17 cellular contexts compared by ENCODE assay signal in genomic region chr1:243251544-243251943, GRCh38. TPM values are rescaled to one million over a fixed set of nuclear protein-coding genes. Genes with fewer than 3 reads are reported as not detected.
DNase-seq lines count a peak whose midpoint lies in the region; ATAC-seq, FAIRE-seq and TF ChIP-seq lines count a peak whose summit lies in the region.
"Had no signal": no experiment of that assay in that cellular context is flagged by ENCODE, and none has a peak within 500 bp of the region (broad histone marks: within the 10 kb centered on the region; RNA-seq: fewer than 3 reads in every experiment).

No MANE protein-coding gene starts in this region.

- TF ChIP-seq POLR2A in H54 (IDR thresholded peaks at IDR 0.05; ENCODE audit: low read depth, low read length) (no peak), GM12878 (IDR thresholded peaks at IDR 0.05; ENCODE audit: low read depth, low read length) (no peak)

- H3K36me3 Mint-ChIP-seq in memory B cell = peaks cover 2% of the 10 kb centered on the region

- peak overlapping the region; percentile 10 for H3K27ac Mint-ChIP-seq in memory B cell

- H3K27me3 ChIP-seq in A673 (replicated peaks; ENCODE audit: insufficient read depth, low read depth, low read length, poor library complexity) = no peaks in the 10 kb centered on the region
- no peaks in the 10 kb centered on the region for H3K27me3 ChIP-seq in GM12878 (replicated peaks in 1 of 2; ENCODE audit: control insufficient read depth in 2 of 2, insufficient read depth in 2 of 2, low read length in 1 of 2)
- H3K27me3 ChIP-seq: BE2C had no signal

- H3K4me3 ChIP-seq in A673 (ENCODE audit: low read depth, low read length, poor library complexity, severe bottlenecking) (no peak overlapping the region), GM12878 (peak overlapping the region; percentile 55), kidney (ENCODE audit: low read length in 2 of 2) (no peak overlapping the region)
- H3K4me3 ChIP-seq: HAP-1, lung had no signal

- CTCF ChIA-PET in A673 (lab: Charles Lee) = no interaction called here
- CTCF ChIA-PET in GM12878 (lab: Yijun Ruan, JAX) = no interaction called here

- H3K4me1 ChIP-seq in A673 (ENCODE audit: insufficient read depth, low read length, poor library complexity, severe bottlenecking) = peaks cover 7% of the 10 kb centered on the region
- peaks cover 8% of the 10 kb centered on the region; the same call in 1 of the 2 replicates for H3K4me1 ChIP-seq in GM12878 (ENCODE audit: control insufficient read depth, insufficient read depth, low read length)
- H3K4me1 ChIP-seq in kidney (ENCODE audit: control insufficient read depth in 1 of 2, insufficient read depth in 1 of 2, low read depth in 1 of 2, low read length in 2 of 2) = peaks cover 3 to 14% of the 10 kb centered on the region in 2 donors
- H3K4me1 ChIP-seq: BE2C had no signal

- no peak for TF ChIP-seq EP300 in GM12878 (IDR thresholded peaks at IDR 0.05; ENCODE audit: borderline replicate concordance in 1 of 2, control insufficient read depth in 1 of 2, low read depth in 2 of 2, low read length in 2 of 2)

- DNase-seq in A673 (ENCODE audit: low spot score) (no peak), H54 (ENCODE audit: insufficient read length, low spot score) (no peak), GM12878 (ENCODE audit: low read depth, low spot score) (no peak), memory B cell (ENCODE audit: low spot score in 2 of 2) (no peak), NK-92 (lab: John Stamatoyannopoulos, UW; ENCODE audit: unreplicated experiment) (no peak), kidney (no peak), DMS153 treated with DMSO at 0.1 percent for 48 hours (lab: John Stamatoyannopoulos, UW; ENCODE audit: unreplicated experiment) (no peak)
- DNase-seq in activated effector memory CD4-positive, alpha-beta T cell treated with anti-CD3 and anti-CD28 coated beads, Interleukin-2, amount 50 U/mL, for 16 hours = no peak
- DNase-seq: BE2C; effector CD4-positive, alpha-beta T cell; head of caudate nucleus; NCI-H1105 treated with DMSO at 0.1 percent for 48 hours; stimulated activated CD4-positive, alpha-beta T cell treated with anti-CD3 and anti-CD28 coated beads, Interleukin-4, amount 100 ng/mL, for 4 hours; stimulated activated naive CD4-positive, alpha-beta T cell had no signal

- H3K9me3 Mint-ChIP-seq in memory B cell = no peaks in the 10 kb centered on the region

- peaks cover 37% of the 10 kb centered on the region for H3K4me1 Mint-ChIP-seq in memory B cell

- H3K4me3 Mint-ChIP-seq in memory B cell = no peak overlapping the region

- TF ChIP-seq CTCF in A673 (conservative IDR thresholded peaks at IDR 0.05; ENCODE audit: low read depth, low read length) (no peak), GM12878 (IDR thresholded peaks at IDR 0.05 in 2 of 3, conservative IDR thresholded peaks at IDR 0.05 in 1 of 3; ENCODE audit: control insufficient read depth in 2 of 3, extremely low read depth in 1 of 3, insufficient read depth in 1 of 3, low read depth in 3 of 3, low read length in 3 of 3) (no peak), kidney (IDR thresholded peaks at IDR 0.05; ENCODE audit: borderline replicate concordance, extremely low read depth, insufficient read depth) (no peak)

- H3K36me3 ChIP-seq in A673 (ENCODE audit: insufficient read depth, low read length, poor library complexity, severe bottlenecking) = no peaks in the 10 kb centered on the region
- H3K36me3 ChIP-seq in GM12878 (ENCODE audit: control insufficient read depth in 2 of 2, insufficient read depth in 2 of 2, low read length in 1 of 2) = no peaks in the 10 kb centered on the region; a peak in 1 of 4 replicates
- H3K36me3 ChIP-seq in kidney (ENCODE audit: control insufficient read depth in 1 of 2, insufficient read depth in 2 of 2, low read length in 2 of 2) = no peaks in the 10 kb centered on the region

- BruUV-seq in A673 (replicated peaks; lab: Mats Ljungman, UMichigan) = TSS peak; percentile 2
- BruUV-seq in GM12878 (replicated peaks; lab: Mats Ljungman, UMichigan) = TSS peak; percentile 9

- H3K79me2 ChIP-seq in GM12878 (ENCODE audit: control insufficient read depth, insufficient read depth, low read length) = peaks cover 87% of the 10 kb centered on the region

- in situ Hi-C loops in GM12878 (cut with MboI) = no loop called here

- intact Hi-C loops in A673 (cut with micrococcal nuclease; ENCODE audit: unreplicated experiment) = no loop called here
- intact Hi-C loops in GM12878 (cut with micrococcal nuclease; ENCODE audit: unreplicated experiment) = no loop called here
- intact Hi-C loops in kidney (cut with DNase I) = no loop called here

- H3K9ac ChIP-seq in GM12878 (ENCODE audit: control insufficient read depth, insufficient read depth, low read length) (no peak overlapping the region), kidney (ENCODE audit: low read length in 2 of 2) (no peak overlapping the region)

- H3K27ac ChIP-seq in A673 (ENCODE audit: low read depth, low read length, poor library complexity, severe bottlenecking) = no peak overlapping the region
- no peak overlapping the region for H3K27ac ChIP-seq in GM12878 (ENCODE audit: control insufficient read depth, insufficient read depth)
- H3K27ac ChIP-seq in kidney (ENCODE audit: low read depth in 2 of 2, low read length in 2 of 2) = no peak overlapping the region

- H3K27me3 Mint-ChIP-seq in memory B cell = no peaks in the 10 kb centered on the region

- ATAC-seq in GM12878 (no peak), memory B cell (ENCODE audit: low read depth) (no peak)

- SMC1A ChIA-PET in GM12878 (lab: Charles Lee; ENCODE audit: uncharacterized antibody, unreplicated experiment) = interaction anchor here (0.8 to 6.0 kb wide), 3 partner anchors 21 to 64 kb away, joined by 3 to 43 read pairs (median 4); no protein-coding TSS in a partner anchor

- no peak for TF ChIP-seq RAD21 in GM12878 (IDR thresholded peaks at IDR 0.05; ENCODE audit: insufficient read depth, low read depth, low read length)

- POLR2A ChIA-PET in A673 (lab: Charles Lee; ENCODE audit: low non-redundant PET) = no interaction called here
- POLR2A ChIA-PET in GM12878 (lab: Charles Lee) = interaction anchor here (1.7 kb wide), 1 partner anchor 15 kb away, joined by 5 read pairs; no protein-coding TSS in a partner anchor

- peak; percentile 57 for FAIRE-seq in H54 (lab: Jason Lieb, UNC)
- FAIRE-seq in GM12878 (lab: Jason Lieb, UNC) = no peak
- no peak for FAIRE-seq in kidney (lab: Jason Lieb, UNC)
- FAIRE-seq: GM18507 had no signal

- H3K4me2 ChIP-seq in GM12878 (ENCODE audit: control insufficient read depth, insufficient read depth) = peak overlapping the region; percentile 50

- no peak overlapping the region for H2AFZ ChIP-seq in GM12878 (ENCODE audit: control insufficient read depth, low read depth, low read length)

- no peaks in the 10 kb centered on the region for H4K20me1 ChIP-seq in GM12878 (ENCODE audit: control insufficient read depth, insufficient read depth)

- RAD21 ChIA-PET in GM12878 (lab: Charles Lee; ENCODE audit: unreplicated experiment) = interaction anchor here (1.5 kb wide), 1 partner anchor 62 kb away, joined by 6 read pairs; no protein-coding TSS in a partner anchor

- H3K9me3 ChIP-seq in A673 (ENCODE audit: low read depth, low read length, poor library complexity, severe bottlenecking) (no peaks in the 10 kb centered on the region), GM12878 (replicated peaks; ENCODE audit: control insufficient read depth, insufficient read depth, low read length) (no peaks in the 10 kb centered on the region), kidney (ENCODE audit: control insufficient read depth in 1 of 2, low read length in 2 of 2) (no peaks in the 10 kb centered on the region)
- H3K9me3 ChIP-seq: BE2C, HAP-1 had no signal

- WGBS in GM12878 (ENCODE audit: insufficient coverage, insufficient replicate concordance, low lambda C conversion rate, missing lambda C conversion rate) = 95% methylated on average over 1 of the region's 1 CpG

RNA-seq across cellular contexts. Expression of gene CEP170, which starts 3.5 kb away (rescaled TPM):
- total RNA-seq in A673 (2021) (62.4 and 67.8 TPM in 2 replicates), GM12878 (2014; rRNA removed) (42.9 and 58.5 TPM in 2 replicates), GM12878 (2014; rRNA removed; fragmentation: Illumina TruSeq; extraction: Trizol) (65.6 and 67.3 TPM in 2 replicates), GM12878 (2021) (49.4 and 56.5 TPM in 2 replicates), kidney (43.2 TPM)
- 184 and 188 TPM in 2 replicates for total RNA-seq in GM12878 (2013; cell fraction: nucleolus; rRNA removed)
- polyA plus RNA-seq in GM12878 (2011; ENCODE audit: low read depth) = 21.5 TPM
- polyA plus RNA-seq in GM12878 (2011; rRNA removed) (58.9 and 78.3 TPM in 2 replicates), GM12878 (2014; fragmentation: Illumina TruSeq; extraction: Trizol) (51.3 and 59.7 TPM in 2 replicates), GM12878 (2014; fragmentation: Nextera tagmentation; extraction: Ambion mirVana) (10 to 100 TPM; 15.0 to 16.8 TPM), GM12878 (2014; rRNA removed) (24.6 and 37.5 TPM in 2 replicates), GM12878 (2016; fragmentation: Nextera tagmentation; extraction: Ambion mirVana) (10 to 100 TPM; 27.0 to 34.4 TPM), kidney (ENCODE audit: insufficient read depth, low read depth, low replicate concordance) (6.8 TPM)
- 26.2 and 27.3 TPM in 2 replicates for polyA plus RNA-seq in GM12878 (2011; cell fraction: cytosol; rRNA removed)
- 51.2 and 55.9 TPM in 2 replicates for polyA plus RNA-seq in GM12878 (2011; cell fraction: nucleus; rRNA removed)
- polyA plus RNA-seq in GM12878 (2012) = 25.3 and 26.9 TPM in 2 replicates
- 68.3 and 80.1 TPM in 2 replicates for polyA minus RNA-seq in GM12878 (2011; rRNA and poly(A)+ RNA removed)
- polyA minus RNA-seq in GM12878 (2011; cell fraction: cytosol; rRNA and poly(A)+ RNA removed) = 24.4 and 26.5 TPM in 2 replicates
- polyA minus RNA-seq in GM12878 (2011; cell fraction: nucleus; rRNA and poly(A)+ RNA removed) = 92.7 and 137 TPM in 2 replicates

RNA-seq across cellular contexts. Expression of gene SDCCAG8, which starts 4.3 kb away (rescaled TPM):
- total RNA-seq in A673 (2021) = 9.1 and 9.7 TPM in 2 replicates
- 95.1 and 111 TPM in 2 replicates for total RNA-seq in GM12878 (2013; cell fraction: nucleolus; rRNA removed)
- total RNA-seq in GM12878 (2014; rRNA removed) = 17.7 and 18.5 TPM in 2 replicates
- total RNA-seq in GM12878 (2014; rRNA removed; fragmentation: Illumina TruSeq; extraction: Trizol) = 21.1 and 23.8 TPM in 2 replicates
- total RNA-seq in GM12878 (2021) = 15.0 and 17.5 TPM in 2 replicates
- polyA plus RNA-seq in GM12878 (2011; ENCODE audit: low read depth) = 10.5 TPM
- polyA plus RNA-seq in GM12878 (2011; rRNA removed) = 23.4 and 40.8 TPM in 2 replicates
- polyA plus RNA-seq in GM12878 (2011; cell fraction: cytosol; rRNA removed) = 10.6 and 14.2 TPM in 2 replicates
- polyA plus RNA-seq in GM12878 (2011; cell fraction: nucleus; rRNA removed) = 19.5 and 20.8 TPM in 2 replicates
- 21.3 and 21.5 TPM in 2 replicates for polyA plus RNA-seq in GM12878 (2012)
- polyA plus RNA-seq in GM12878 (2014; fragmentation: Illumina TruSeq; extraction: Trizol) = 18.4 and 20.1 TPM in 2 replicates
- 10 to 100 TPM; 18.8 to 21.5 TPM for polyA plus RNA-seq in GM12878 (2014; fragmentation: Nextera tagmentation; extraction: Ambion mirVana)
- polyA plus RNA-seq in GM12878 (2014; rRNA removed) = 10.2 and 17.9 TPM in 2 replicates
- polyA plus RNA-seq in GM12878 (2016; fragmentation: Nextera tagmentation; extraction: Ambion mirVana) = 10 to 100 TPM; 24.1 to 25.6 TPM
- 22.8 and 40.5 TPM in 2 replicates for polyA minus RNA-seq in GM12878 (2011; rRNA and poly(A)+ RNA removed)
- polyA minus RNA-seq in GM12878 (2011; cell fraction: cytosol; rRNA and poly(A)+ RNA removed) = 7.4 and 10.2 TPM in 2 replicates
- 18.7 and 20.3 TPM in 2 replicates for polyA minus RNA-seq in GM12878 (2011; cell fraction: nucleus; rRNA and poly(A)+ RNA removed)
- 53.2 TPM for total RNA-seq in kidney
- 29.6 TPM for polyA plus RNA-seq in kidney (ENCODE audit: insufficient read depth, low read depth, low replicate concordance)
